In the genomic region with DNA sequence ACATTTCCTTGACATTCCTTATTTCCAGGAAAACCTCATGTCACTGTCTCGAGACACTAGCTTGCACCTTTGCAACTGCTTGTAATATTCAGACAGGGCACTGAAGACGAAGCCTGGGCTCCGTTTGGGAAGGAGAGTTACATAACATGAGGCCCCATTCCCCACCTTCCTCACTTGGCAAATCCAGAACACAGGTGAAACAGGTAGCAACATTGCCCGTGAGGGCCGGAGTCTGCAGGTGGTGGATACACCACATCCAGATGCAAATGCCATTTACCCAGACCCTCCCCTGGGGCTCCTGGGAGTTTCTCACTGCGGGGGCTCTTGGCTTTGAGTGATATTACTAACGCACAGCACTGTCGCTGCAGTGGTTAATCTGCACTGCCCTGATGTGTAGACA, we compare ENCODE assay signal across 28 cellular contexts.
A peak's percentile ranks its signal among the peaks of the same experiment; 100 is the strongest.
DNase-seq lines count a peak whose midpoint lies in the region; ATAC-seq, FAIRE-seq and TF ChIP-seq lines count a peak whose summit lies in the region.
"Had no signal": no experiment of that assay in that cellular context is flagged by ENCODE, and none has a peak within 500 bp of the region (broad histone marks: within the 10 kb centered on the region; RNA-seq: fewer than 3 reads in every experiment).

No MANE protein-coding gene starts in this region.

- no peaks in the 10 kb centered on the region for H3K27me3 ChIP-seq in stomach
- H3K27me3 ChIP-seq: BLaER1 treated with 17β-estradiol and CSF1 and Interleukin-3, amounts not matched to agents 10 nM and 100 nM had no signal

- H3K27ac Mint-ChIP-seq in activated CD8-positive, alpha-beta T cell treated with anti-CD3 and anti-CD28 coated beads, Interleukin-2, amount 10 ng/mL, durations not matched to agents 7 days and 5 days: no peak overlapping the region
- H3K27ac Mint-ChIP-seq in activated CD8-positive, alpha-beta T cell treated with anti-CD3 and anti-CD28 coated beads for 36 hours: no peak overlapping the region
- H3K27ac Mint-ChIP-seq: CD4-positive, alpha-beta memory T cell; HFFc6 had no signal

- no peaks in the 10 kb centered on the region for H3K4me1 Mint-ChIP-seq in activated CD8-positive, alpha-beta T cell treated with anti-CD3 and anti-CD28 coated beads, Interleukin-2, amount 10 ng/mL, durations not matched to agents 7 days and 5 days (ENCODE audit: low read depth)
- no peaks in the 10 kb centered on the region for H3K4me1 Mint-ChIP-seq in activated CD8-positive, alpha-beta T cell treated with anti-CD3 and anti-CD28 coated beads for 36 hours (ENCODE audit: low read depth)
- H3K4me1 Mint-ChIP-seq: CD4-positive, alpha-beta memory T cell had no signal

- no peak for ATAC-seq in activated CD8-positive, alpha-beta T cell treated with anti-CD3 and anti-CD28 coated beads, Interleukin-2, amount 10 ng/mL, durations not matched to agents 7 days and 5 days
- no peak for ATAC-seq in activated CD8-positive, alpha-beta T cell treated with anti-CD3 and anti-CD28 coated beads for 36 hours
- no peak for ATAC-seq in left lobe of liver
- ATAC-seq: GM12878, Panc1 had no signal

- no peaks in the 10 kb centered on the region for H3K36me3 Mint-ChIP-seq in activated CD8-positive, alpha-beta T cell treated with anti-CD3 and anti-CD28 coated beads, Interleukin-2, amount 10 ng/mL, durations not matched to agents 7 days and 5 days (ENCODE audit: low read depth)
- no peaks in the 10 kb centered on the region for H3K36me3 Mint-ChIP-seq in activated CD8-positive, alpha-beta T cell treated with anti-CD3 and anti-CD28 coated beads for 36 hours (ENCODE audit: low read depth)
- H3K36me3 Mint-ChIP-seq: CD4-positive, alpha-beta memory T cell had no signal

- TF ChIP-seq CTCF in activated CD8-positive, alpha-beta T cell treated with anti-CD3 and anti-CD28 coated beads for 36 hours (IDR thresholded peaks at IDR 0.05): no peak
- TF ChIP-seq CTCF in stomach (IDR thresholded peaks at IDR 0.05): no peak

- TF ChIP-seq EP300 in stomach (IDR thresholded peaks at IDR 0.05): no peak

- H3K4me1 ChIP-seq in stomach: no peaks in the 10 kb centered on the region
- H3K4me1 ChIP-seq: Caco-2, SJCRH30 had no signal

- CTCF ChIA-PET in activated CD8-positive, alpha-beta T cell treated with anti-CD3 and anti-CD28 coated beads, Interleukin-2, amount 10 ng/mL, durations not matched to agents 7 days and 5 days (lab: Charles Lee): no interaction called here
- CTCF ChIA-PET in activated CD8-positive, alpha-beta T cell treated with anti-CD3 and anti-CD28 coated beads for 36 hours (lab: Charles Lee): no interaction called here

- H3K4me3 ChIP-seq in stomach: no peak overlapping the region
- H3K4me3 ChIP-seq: BLaER1 treated with 17β-estradiol and CSF1 and Interleukin-3, amounts not matched to agents 10 nM and 100 nM; GM12878; SJCRH30 had no signal

- no peaks in the 10 kb centered on the region for H3K27me3 Mint-ChIP-seq in activated CD8-positive, alpha-beta T cell treated with anti-CD3 and anti-CD28 coated beads, Interleukin-2, amount 10 ng/mL, durations not matched to agents 7 days and 5 days (ENCODE audit: low read depth)
- peaks cover 3% of the 10 kb centered on the region for H3K27me3 Mint-ChIP-seq in activated CD8-positive, alpha-beta T cell treated with anti-CD3 and anti-CD28 coated beads for 36 hours

- FAIRE-seq in GM19239 (lab: Jason Lieb, UNC): no peak
- FAIRE-seq: GM12878 had no signal

- DNase-seq in activated CD8-positive, alpha-beta T cell treated with anti-CD3 and anti-CD28 coated beads, Interleukin-2, amount 10 ng/mL, durations not matched to agents 7 days and 5 days: peak; percentile 14
- no peak for DNase-seq in activated CD8-positive, alpha-beta T cell treated with anti-CD3 and anti-CD28 coated beads for 36 hours
- peak; percentile 20 for DNase-seq in NCI-H526 treated with DMSO at 0.1 percent for 48 hours (lab: John Stamatoyannopoulos, UW)
- peak; percentile 33 for DNase-seq in left lobe of liver (ENCODE audit: low spot score)
- DNase-seq in stomach: peak; percentile 20
- DNase-seq in DMS153 treated with DMSO at 0.1 percent for 48 hours (lab: John Stamatoyannopoulos, UW; ENCODE audit: unreplicated experiment): no peak
- DNase-seq in epidermal melanocyte (ENCODE audit: insufficient read length, low spot score): no peak
- DNase-seq in GM19239 (ENCODE audit: insufficient read length, low spot score): no peak
- DNase-seq: CD4-positive, alpha-beta memory T cell; DMS 273 treated with DMSO at 0.1 percent for 48 hours; DND-41; H9; HFFc6; KG1; NCI-H1092; NCI-H1436; NCI-H187 treated with DMSO at 0.1 percent for 48 hours; NCI-H2107; NCI-H446 treated with DMSO at 0.1 percent for 48 hours; NCI-H774; NK-92 treated with Interleukin-12 subunit alpha and Interleukin-12 subunit beta, amount 100 ng/mL, for 24 hours; SJCRH30 had no signal

- POLR2A ChIA-PET in activated CD8-positive, alpha-beta T cell treated with anti-CD3 and anti-CD28 coated beads, Interleukin-2, amount 10 ng/mL, durations not matched to agents 7 days and 5 days (lab: Charles Lee): no interaction called here
- POLR2A ChIA-PET in activated CD8-positive, alpha-beta T cell treated with anti-CD3 and anti-CD28 coated beads for 36 hours (lab: Charles Lee): no interaction called here

- H3K27ac ChIP-seq in stomach: no peak overlapping the region
- H3K27ac ChIP-seq: 22Rv1; BLaER1 treated with 17β-estradiol and CSF1 and Interleukin-3, amounts not matched to agents 10 nM and 100 nM; HL-60; SJCRH30 had no signal

- peaks cover 0 to under 1% (median under 1%) of the 10 kb centered on the region in 4 donors for H3K9me3 ChIP-seq in stomach
- H3K9me3 ChIP-seq: BLaER1 treated with 17β-estradiol and CSF1 and Interleukin-3, amounts not matched to agents 10 nM and 100 nM; Caco-2; SJCRH30 had no signal

- 74 to 82% (median 80%) methylated on average over 8 of the region's 8 CpGs for WGBS in stomach, 5 donors

- TF ChIP-seq POLR2A in stomach (IDR thresholded peaks at IDR 0.05): no peak

- no peaks in the 10 kb centered on the region for H3K9me3 Mint-ChIP-seq in activated CD8-positive, alpha-beta T cell treated with anti-CD3 and anti-CD28 coated beads, Interleukin-2, amount 10 ng/mL, durations not matched to agents 7 days and 5 days (ENCODE audit: insufficient read depth)
- no peaks in the 10 kb centered on the region for H3K9me3 Mint-ChIP-seq in activated CD8-positive, alpha-beta T cell treated with anti-CD3 and anti-CD28 coated beads for 36 hours

- intact Hi-C loops in activated CD8-positive, alpha-beta T cell treated with anti-CD3 and anti-CD28 coated beads for 36 hours (cut with micrococcal nuclease): no loop called here
- intact Hi-C loops in stomach (cut with DNase I; ENCODE audit: low total_unique reads): no loop called here

- no peak overlapping the region for H3K4me3 Mint-ChIP-seq in activated CD8-positive, alpha-beta T cell treated with anti-CD3 and anti-CD28 coated beads, Interleukin-2, amount 10 ng/mL, durations not matched to agents 7 days and 5 days
- no peak overlapping the region for H3K4me3 Mint-ChIP-seq in activated CD8-positive, alpha-beta T cell treated with anti-CD3 and anti-CD28 coated beads for 36 hours
- H3K4me3 Mint-ChIP-seq: CD4-positive, alpha-beta memory T cell; H9; HFFc6 had no signal

- no peaks in the 10 kb centered on the region for H3K36me3 ChIP-seq in stomach
- H3K36me3 ChIP-seq: BLaER1 treated with 17β-estradiol and CSF1 and Interleukin-3, amounts not matched to agents 10 nM and 100 nM; SJCRH30 had no signal

Comparison
In these comparisons a context has a peak if more than half of its experiments do, and no peak if none do; other contexts are left out.
1. DNase-seq: peak in activated CD8-positive, alpha-beta T cell treated with anti-CD3 and anti-CD28 coated beads, Interleukin-2, amount 10 ng/mL, durations not matched to agents 7 days and 5 days (single experiment), NCI-H526 treated with DMSO at 0.1 percent for 48 hours (single experiment), left lobe of liver (single experiment) and stomach (single experiment); none in activated CD8-positive, alpha-beta T cell treated with anti-CD3 and anti-CD28 coated beads for 36 hours (single experiment), DMS153 treated with DMSO at 0.1 percent for 48 hours (single experiment), epidermal melanocyte (single experiment) and GM19239 (single experiment).